In the genomic region with DNA sequence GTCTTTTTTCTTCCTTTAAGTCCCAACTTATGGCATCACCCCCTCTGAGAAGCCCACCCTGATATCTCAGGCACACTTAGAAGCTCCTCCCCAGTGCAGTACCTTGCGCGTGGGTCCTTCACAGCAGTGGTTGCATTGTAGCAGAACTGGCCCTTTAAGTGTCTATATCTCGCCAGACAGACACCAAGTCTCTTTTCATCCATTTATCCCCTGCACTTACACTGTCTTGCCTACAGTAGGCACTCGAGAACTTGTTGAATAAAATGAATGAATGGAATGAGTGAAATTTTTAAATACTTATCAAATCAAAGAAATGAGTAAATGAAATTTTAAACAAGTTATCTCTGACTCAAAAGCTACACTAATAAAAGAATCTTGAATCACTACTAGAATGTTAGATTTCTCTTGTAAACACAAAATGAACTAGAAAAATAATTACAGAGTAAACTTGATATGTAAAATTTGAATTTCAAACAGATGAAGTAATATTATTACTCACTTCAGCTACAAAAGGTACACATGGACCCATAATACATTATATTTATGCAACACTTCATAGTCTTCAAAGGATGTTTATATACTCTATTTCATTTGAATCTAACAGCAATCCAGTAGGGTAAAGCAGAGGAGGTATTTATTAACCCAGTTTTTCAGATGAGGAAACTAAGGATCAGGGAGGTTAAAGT, we compare ENCODE assay signal across 8 cellular contexts. TPM values are rescaled to one million over a fixed set of nuclear protein-coding genes. Genes with fewer than 3 reads are reported as not detected.
DNase-seq lines count a peak whose midpoint lies in the region; ATAC-seq and TF ChIP-seq lines count a peak whose summit lies in the region.

No MANE protein-coding gene starts in this region.

- ATAC-seq in GM18868 (IDR thresholded peaks at IDR 0.05; ENCODE audit: unreplicated experiment): peak; percentile 53
- ATAC-seq in GM21825 (IDR thresholded peaks at IDR 0.05; ENCODE audit: unreplicated experiment): no peak
- ATAC-seq in HG02970 (IDR thresholded peaks at IDR 0.05; ENCODE audit: low FRiP score, unreplicated experiment): no peak

- no peak overlapping the region for H3K27ac ChIP-seq in AG04450 (ENCODE audit: low read depth, low read length)
- H3K27ac ChIP-seq in RWPE1: no peak overlapping the region
- H3K27ac ChIP-seq in hepatocyte: no peak overlapping the region

- TF ChIP-seq CTCF in AG04450 (IDR thresholded peaks at IDR 0.05; ENCODE audit: low read depth, low read length): peak; percentile 63
- TF ChIP-seq CTCF in RWPE1 (conservative IDR thresholded peaks at IDR 0.05; ENCODE audit: low read depth): 0 out of 2 replicates have a peak, but pooled peaks have one; percentile 24
- peak; percentile 26 for TF ChIP-seq CTCF in hepatocyte (IDR thresholded peaks at IDR 0.05; ENCODE audit: poor library complexity)

- DNase-seq in AG04450 (ENCODE audit: low read depth, low spot score) (peak; percentile 4), RWPE1 (ENCODE audit: low spot score) (peak; percentile 14), hepatocyte (ENCODE audit: low spot score) (no peak), NCI-H510A (lab: John Stamatoyannopoulos, UW) (no peak), activated gamma-delta T cell treated with Interleukin-2 at 50 U/mL for 16 hours (no peak)

- no peaks in the 10 kb centered on the region for H3K9me2 ChIP-seq in hepatocyte (replicated peaks; ENCODE audit: insufficient read depth)

- no peaks in the 10 kb centered on the region for H3K79me2 ChIP-seq in hepatocyte

- POLR2A ChIA-PET in AG04450 (lab: Yijun Ruan, JAX) (interaction anchor here (2.0 kb wide), 1 partner anchor 55 kb away, joined by 4 read pairs; a partner anchor contains a TSS), RWPE1 (lab: Yijun Ruan, JAX; ENCODE audit: low non-redundant PET) (no interaction called here)

- no peak overlapping the region for H2AFZ ChIP-seq in hepatocyte

- WGBS in hepatocyte (ENCODE audit: low lambda C conversion rate, missing lambda C conversion rate): 72% methylated on average over 4 of the region's 4 CpGs

- H3K4me1 ChIP-seq in hepatocyte (ENCODE audit: insufficient read depth): no peaks in the 10 kb centered on the region

- CTCF ChIA-PET in AG04450 (lab: Charles Lee): interaction anchor here (1.0 to 1.4 kb wide), 4 partner anchors 9 to 253 kb away, joined by 3 to 4 read pairs (median 3); a partner anchor contains a TSS
- CTCF ChIA-PET in RWPE1 (lab: Yijun Ruan, JAX): no interaction called here

- H3K36me3 ChIP-seq in hepatocyte (replicated peaks; ENCODE audit: insufficient read depth, low read depth): no peaks in the 10 kb centered on the region

- H4K20me1 ChIP-seq in hepatocyte (ENCODE audit: insufficient read depth, poor library complexity, severe bottlenecking): no peaks in the 10 kb centered on the region

- H3K4me2 ChIP-seq in hepatocyte: no peak overlapping the region

- H3K9me3 ChIP-seq in AG04450 (ENCODE audit: control insufficient read depth, insufficient read depth, low read length) (no peaks in the 10 kb centered on the region), hepatocyte (ENCODE audit: low read depth) (no peaks in the 10 kb centered on the region)

- H3K4me3 ChIP-seq in AG04450 (ENCODE audit: low read depth, low read length): no peak overlapping the region
- no peak overlapping the region for H3K4me3 ChIP-seq in hepatocyte

- H3K27me3 ChIP-seq in AG04450 (ENCODE audit: control insufficient read depth, insufficient read depth, low read length) (peaks cover 2% of the 10 kb centered on the region), hepatocyte (no peaks in the 10 kb centered on the region)

RNA-seq across cellular contexts. Expression of a gene that starts 54.7 kb away (rescaled TPM):
- 37.2 and 40.7 TPM in 2 replicates for polyA plus RNA-seq in AG04450 (2011; rRNA removed)
- 46.9 and 64.2 TPM in 2 replicates for polyA minus RNA-seq in AG04450 (2011; rRNA and poly(A)+ RNA removed)
- 41.9 and 45.0 TPM in 2 replicates for total RNA-seq in hepatocyte
- 18.8 and 24.7 TPM in 2 replicates for polyA plus RNA-seq in hepatocyte

Comparison
In these comparisons a context has a peak if more than half of its experiments do, and no peak if none do; other contexts are left out.
1. DNase-seq: peak in AG04450 (single experiment) and RWPE1 (single experiment); none in hepatocyte (single experiment), NCI-H510A (single experiment) and activated gamma-delta T cell treated with Interleukin-2 at 50 U/mL for 16 hours (single experiment).
2. Peak in every context shown above with its lines, with median percentiles within 50 percentile points of each other: CTCF ChIP-seq.